ENCODE assay signal across 1 cellular context in genomic region chr9:129803679-129804065, GRCh38.
A peak's percentile ranks its signal among the peaks of the same experiment; 100 is the strongest.
TF ChIP-seq lines count a peak whose summit lies in the region.

No MANE protein-coding gene starts in this region.

TF ChIP-seq in GM12878, 131 proteins besides CTCF, POLR2A, EP300 and RAD21:
- no peak for TF ChIP-seq KDM1A (IDR thresholded peaks at IDR 0.05; ENCODE audit: borderline replicate concordance)
- TF ChIP-seq SIN3A (IDR thresholded peaks at IDR 0.05; ENCODE audit: low read depth, low read length) = 0 out of 2 replicates have a peak, but pooled peaks have one; percentile 25
- no peak for TF ChIP-seq ATF2 (IDR thresholded peaks at IDR 0.05; ENCODE audit: low read length)
- no peak for TF ChIP-seq FOXK2 (IDR thresholded peaks at IDR 0.05)
- no peak for TF ChIP-seq NFXL1 (IDR thresholded peaks at IDR 0.05; ENCODE audit: borderline replicate concordance)
- TF ChIP-seq CHD4 (IDR thresholded peaks at IDR 0.05) = no peak
- TF ChIP-seq PBX3 (IDR thresholded peaks at IDR 0.05; ENCODE audit: insufficient replicate concordance, low read depth, low read length) = no peak
